Comparison of ENCODE assay signal across 15 cellular contexts in genomic region chr20:33803921-33804337, GRCh38. TPM values are rescaled to one million over a fixed set of nuclear protein-coding genes. Genes with fewer than 3 reads are reported as not detected.
A peak's percentile ranks its signal among the peaks of the same experiment; 100 is the strongest.
DNase-seq lines count a peak whose midpoint lies in the region; ATAC-seq and TF ChIP-seq lines count a peak whose summit lies in the region.
"Had no signal": no experiment of that assay in that cellular context is flagged by ENCODE, and none has a peak within 500 bp of the region (broad histone marks: within the 10 kb centered on the region; RNA-seq: fewer than 3 reads in every experiment).

No MANE protein-coding gene starts in this region.

- POLR2A ChIA-PET in PC-9 (lab: Charles Lee; ENCODE audit: unreplicated experiment), result interaction anchor here (0.6 to 0.7 kb wide), 3 partner anchors 65 to 1329 kb away, joined by 3 to 5 read pairs (median 3); no protein-coding TSS in a partner anchor

- H2AFZ ChIP-seq in PC-9, result no peak overlapping the region
- peak overlapping the region; percentile 24 for H2AFZ ChIP-seq in neuron (ENCODE audit: low read depth, low read length)

- no TSS peak for BruUV-seq in PC-9 (replicated peaks; lab: Mats Ljungman, UMichigan)

- no peaks in the 10 kb centered on the region for H3K9me3 Mint-ChIP-seq in activated T-cell treated with anti-CD3 and anti-CD28 coated beads, Interleukin-2, amount 50 U/mL, for 24 hours
- H3K9me3 Mint-ChIP-seq: activated naive CD4-positive, alpha-beta T cell treated with anti-CD3 and anti-CD28 coated beads, Interleukin-2, amount 10 ng/mL, durations not matched to agents 7 days and 5 days; CD8-positive, alpha-beta memory T cell had no signal

- H3K27ac Mint-ChIP-seq in activated T-cell treated with anti-CD3 and anti-CD28 coated beads, Interleukin-2, amount 50 U/mL, for 24 hours, result no peak overlapping the region
- H3K27ac Mint-ChIP-seq: activated naive CD4-positive, alpha-beta T cell treated with anti-CD3 and anti-CD28 coated beads, Interleukin-2, amount 10 ng/mL, durations not matched to agents 7 days and 5 days; CD8-positive, alpha-beta memory T cell had no signal

- H3K27ac ChIP-seq in PC-9, result peak overlapping the region; percentile 77

- H3K27me3 Mint-ChIP-seq in activated T-cell treated with anti-CD3 and anti-CD28 coated beads, Interleukin-2, amount 50 U/mL, for 24 hours, result no peaks in the 10 kb centered on the region
- H3K27me3 Mint-ChIP-seq: CD8-positive, alpha-beta memory T cell had no signal

- H3K4me3 Mint-ChIP-seq in activated T-cell treated with anti-CD3 and anti-CD28 coated beads, Interleukin-2, amount 50 U/mL, for 24 hours, result no peak overlapping the region
- H3K4me3 Mint-ChIP-seq: activated naive CD4-positive, alpha-beta T cell treated with anti-CD3 and anti-CD28 coated beads, Interleukin-2, amount 10 ng/mL, durations not matched to agents 7 days and 5 days; CD8-positive, alpha-beta memory T cell had no signal

- peak overlapping the region; percentile 43 for H3K4me2 ChIP-seq in PC-9

- no peaks in the 10 kb centered on the region for H4K20me1 ChIP-seq in PC-9 (ENCODE audit: insufficient read depth)

- H3K36me3 ChIP-seq in PC-9 (ENCODE audit: low read depth) (no peaks in the 10 kb centered on the region), neuron (ENCODE audit: insufficient read depth, low read length) (no peaks in the 10 kb centered on the region)

- no peaks in the 10 kb centered on the region for H3K4me1 Mint-ChIP-seq in activated T-cell treated with anti-CD3 and anti-CD28 coated beads, Interleukin-2, amount 50 U/mL, for 24 hours (ENCODE audit: low read depth)
- H3K4me1 Mint-ChIP-seq: activated naive CD4-positive, alpha-beta T cell treated with anti-CD3 and anti-CD28 coated beads, Interleukin-2, amount 10 ng/mL, durations not matched to agents 7 days and 5 days; CD8-positive, alpha-beta memory T cell had no signal

- H3K4me1 ChIP-seq in PC-9 (replicated peaks; ENCODE audit: insufficient read depth) (peaks cover 11% of the 10 kb centered on the region), neuron (ENCODE audit: insufficient read depth, low read length) (peaks cover 7% of the 10 kb centered on the region)

- H3K79me2 ChIP-seq in PC-9 (ENCODE audit: low read depth), result no peaks in the 10 kb centered on the region

- intact Hi-C loops in PC-9 (cut with micrococcal nuclease; ENCODE audit: unreplicated experiment), result loop anchor here (1.0 kb wide), 1 partner anchor 105 kb away; no protein-coding TSS in a partner anchor

- DNase-seq in COLO829 (ENCODE audit: low spot score) (peak; percentile 76), PC-9 (peak in 1 of 2 experiments; percentile 72), epithelial cell of proximal tubule (ENCODE audit: low read depth) (peak; percentile 49)
- DNase-seq in activated T-cell treated with anti-CD3 and anti-CD28 coated beads, Interleukin-2, amount 50 U/mL, for 24 hours, result no peak
- no peak for DNase-seq in stimulated activated CD4-positive, alpha-beta T cell treated with anti-CD3 and anti-CD28 coated beads, Interleukin-2, amount 100 ng/mL, for 24 hours
- DNase-seq: activated CD4-positive, alpha-beta T cell treated with anti-CD3 and anti-CD28 coated beads for 4 hours; activated naive CD4-positive, alpha-beta T cell treated with anti-CD3 and anti-CD28 coated beads, Interleukin-2, amount 10 ng/mL, durations not matched to agents 7 days and 5 days; CD8-positive, alpha-beta memory T cell; effector CD8-positive, alpha-beta T cell; NCI-H2107 had no signal

- CTCF ChIA-PET in PC-9 (lab: Charles Lee), result no interaction called here

- H3K4me3 ChIP-seq in PC-9, result no peak overlapping the region
- H3K4me3 ChIP-seq in epithelial cell of proximal tubule (ENCODE audit: low read depth, low read length), result no peak overlapping the region
- no peak overlapping the region for H3K4me3 ChIP-seq in neuron (ENCODE audit: low read length)
- H3K4me3 ChIP-seq: GM12878 had no signal

- H3K9me3 ChIP-seq in PC-9 (ENCODE audit: insufficient read depth, low read depth), result no peaks in the 10 kb centered on the region
- no peaks in the 10 kb centered on the region for H3K9me3 ChIP-seq in neuron (ENCODE audit: low read length)

- no peaks in the 10 kb centered on the region for H3K27me3 ChIP-seq in PC-9 (ENCODE audit: insufficient read depth, low read depth)
- H3K27me3 ChIP-seq in neuron (ENCODE audit: insufficient read depth, low read length), result no peaks in the 10 kb centered on the region

- H3F3A ChIP-seq in PC-9 (ENCODE audit: insufficient read depth, low read depth), result peaks cover 12% of the 10 kb centered on the region; the same call in 1 of the 2 replicates

- no peaks in the 10 kb centered on the region for H3K9me2 ChIP-seq in PC-9 (ENCODE audit: insufficient read depth)

- ATAC-seq in GM19324 (IDR thresholded peaks at IDR 0.05; ENCODE audit: low FRiP score, unreplicated experiment) (no peak), HG03196 (IDR thresholded peaks at IDR 0.05; ENCODE audit: unreplicated experiment) (no peak)
- ATAC-seq: GM12878, sciatic nerve had no signal

- TF ChIP-seq CTCF in PC-9 (conservative IDR thresholded peaks at IDR 0.05) (no peak), epithelial cell of proximal tubule (conservative IDR thresholded peaks at IDR 0.05; ENCODE audit: low read depth, low read length) (no peak)

- no peaks in the 10 kb centered on the region for H3K36me3 Mint-ChIP-seq in activated T-cell treated with anti-CD3 and anti-CD28 coated beads, Interleukin-2, amount 50 U/mL, for 24 hours (ENCODE audit: low read depth)
- H3K36me3 Mint-ChIP-seq: activated naive CD4-positive, alpha-beta T cell treated with anti-CD3 and anti-CD28 coated beads, Interleukin-2, amount 10 ng/mL, durations not matched to agents 7 days and 5 days; CD8-positive, alpha-beta memory T cell had no signal

RNA-seq across cellular contexts. Expression of gene CHMP4B, which starts 7.2 kb away (rescaled TPM):
- total RNA-seq in PC-9 (2021) (176 and 180 TPM in 2 replicates), epithelial cell of proximal tubule (41.3 and 59.0 TPM in 2 replicates)

Comparison
In these comparisons a context has a peak if more than half of its experiments do, and no peak if none do; other contexts are left out.
1. DNase-seq: peak in COLO829 (single experiment) and epithelial cell of proximal tubule (single experiment); none in activated T-cell treated with anti-CD3 and anti-CD28 coated beads, Interleukin-2, amount 50 U/mL, for 24 hours (single experiment) and stimulated activated CD4-positive, alpha-beta T cell treated with anti-CD3 and anti-CD28 coated beads, Interleukin-2, amount 100 ng/mL, for 24 hours (0 of 2).